Comparison of ENCODE assay signal across 29 cellular contexts in genomic region chr1:218882454-218882853, GRCh38.
DNase-seq lines count a peak whose midpoint lies in the region; ATAC-seq and TF ChIP-seq lines count a peak whose summit lies in the region.
"Had no signal": no experiment of that assay in that cellular context is flagged by ENCODE, and none has a peak within 500 bp of the region (broad histone marks: within the 10 kb centered on the region; RNA-seq: fewer than 3 reads in every experiment).

No MANE protein-coding gene starts in this region.

- peak overlapping the region; percentile 77 for H3K18ac ChIP-seq in neuronal stem cell (ENCODE audit: low read length)

- H3K4ac ChIP-seq in neuronal stem cell (ENCODE audit: low read length): no peak overlapping the region

- H3K14ac ChIP-seq in neuronal stem cell (ENCODE audit: low read length): no peak overlapping the region

- peak overlapping the region; percentile 44 for H2BK5ac ChIP-seq in neuronal stem cell (ENCODE audit: low read length)

- H2AFZ ChIP-seq in neuronal stem cell (ENCODE audit: low read length): no peak overlapping the region

- no peak overlapping the region for H3K9ac ChIP-seq in neuronal stem cell (ENCODE audit: low read depth, low read length, poor library complexity)
- H3K9ac ChIP-seq: BLaER1; BLaER1 treated with 17β-estradiol and CSF1 and Interleukin-3, amounts not matched to agents 10 nM and 100 nM had no signal

- H3K4me1 ChIP-seq in heart left ventricle (peaks cover 0 to 12% (median 0%) of the 10 kb centered on the region in 12 donors), neuronal stem cell (ENCODE audit: control insufficient read depth in 2 of 2, insufficient read depth in 1 of 2, low read depth in 1 of 2, low read length in 2 of 2) (no peaks in the 10 kb centered on the region), tibial nerve (peaks cover 0 to 11% (median 0%) of the 10 kb centered on the region in 4 donors)
- H3K4me1 ChIP-seq: BE2C, BLaER1, Caco-2 had no signal

- no peak overlapping the region for H2BK12ac ChIP-seq in neuronal stem cell (ENCODE audit: low read length)

- H2BK15ac ChIP-seq in neuronal stem cell (ENCODE audit: low read length): no peak overlapping the region

- H3K79me1 ChIP-seq in neuronal stem cell (ENCODE audit: low read depth, low read length): no peaks in the 10 kb centered on the region

- no peak for TF ChIP-seq EP300 in tibial nerve (IDR thresholded peaks at IDR 0.05)

- H3K9me3 ChIP-seq in heart left ventricle: peaks cover 0 to 5% (median 0%) of the 10 kb centered on the region in 12 donors
- no peaks in the 10 kb centered on the region for H3K9me3 ChIP-seq in neuronal stem cell (replicated peaks in 1 of 2; ENCODE audit: control insufficient read depth in 2 of 2, insufficient read depth in 1 of 2, low read depth in 1 of 2, low read length in 2 of 2)
- H3K9me3 ChIP-seq in tibial nerve: no peaks in the 10 kb centered on the region
- H3K9me3 ChIP-seq: A549, BE2C, BLaER1, Caco-2 had no signal

- H3K4me2 ChIP-seq in neuronal stem cell (ENCODE audit: insufficient read depth, low read length, poor library complexity, severe bottlenecking): no peak overlapping the region
- H3K4me2 ChIP-seq: A549; BLaER1; BLaER1 treated with 17β-estradiol and CSF1 and Interleukin-3, amounts not matched to agents 10 nM and 100 nM had no signal

- H3K4me3 ChIP-seq in heart left ventricle (no peak overlapping the region), neuronal stem cell (ENCODE audit: low read length in 2 of 2) (no peak overlapping the region), tibial nerve (no peak overlapping the region)
- H3K4me3 ChIP-seq: A549; BLaER1; BLaER1 treated with 17β-estradiol and CSF1 and Interleukin-3, amounts not matched to agents 10 nM and 100 nM had no signal

- TF ChIP-seq CTCF in heart left ventricle (IDR thresholded peaks at IDR 0.05) (no peak), tibial nerve (IDR thresholded peaks at IDR 0.05) (no peak)

- H2AK5ac ChIP-seq in neuronal stem cell (ENCODE audit: low read depth, low read length): no peak overlapping the region

- H2BK120ac ChIP-seq in neuronal stem cell (ENCODE audit: low read depth, low read length): no peak overlapping the region

- DNase-seq in Right ventricle myocardium inferior (ENCODE audit: missing footprints) (peak; percentile 56), heart left ventricle (no peak), neuronal stem cell (ENCODE audit: low spot score) (no peak), tibial nerve (ENCODE audit: low spot score in 2 of 2) (no peak)
- DNase-seq: 8988T; ACHN; AML-193; BE2C; C1 segment of cervical spinal cord; Caco-2; Calu3; CD4-positive, alpha-beta memory T cell; CD4-positive, alpha-beta T cell; CD4-positive, CD25-positive, alpha-beta regulatory T cell; CD8-positive, alpha-beta memory T cell; CD8-positive, alpha-beta T cell; COR-L47; DMS 273 treated with DMSO at 0.1 percent for 48 hours; DMS153; DMS53; DMS79; DMS79 treated with DMSO at 0.1 percent for 48 hours; DND-41; EL had no signal

- no peak overlapping the region for H4K91ac ChIP-seq in neuronal stem cell (ENCODE audit: low read depth, low read length, poor library complexity)

- H4K8ac ChIP-seq in neuronal stem cell (ENCODE audit: low read depth, low read length): no peak overlapping the region

- H3K27ac ChIP-seq in heart left ventricle (no peak overlapping the region), neuronal stem cell (replicated peaks; ENCODE audit: low read length) (no peak overlapping the region), tibial nerve (no peak overlapping the region)
- H3K27ac ChIP-seq: 22Rv1; A549; BLaER1; BLaER1 treated with 17β-estradiol and CSF1 and Interleukin-3, amounts not matched to agents 10 nM and 100 nM; C4-2B had no signal

- TF ChIP-seq POLR2A in heart left ventricle (IDR thresholded peaks at IDR 0.05) (no peak), tibial nerve (IDR thresholded peaks at IDR 0.05) (no peak)

- ATAC-seq in Right ventricle myocardium inferior (no peak), heart left ventricle (no peak)
- ATAC-seq: A549; CD8-positive, alpha-beta T cell had no signal

- intact Hi-C loops in Right ventricle myocardium inferior (cut with DNase I): no loop called here
- intact Hi-C loops in heart left ventricle (cut with DNase I): no loop called here

- no peaks in the 10 kb centered on the region for H3K36me3 ChIP-seq in heart left ventricle
- no peaks in the 10 kb centered on the region for H3K36me3 ChIP-seq in neuronal stem cell (replicated peaks in 1 of 2; ENCODE audit: control insufficient read depth in 2 of 2, insufficient read depth in 2 of 2, low read length in 2 of 2)
- no peaks in the 10 kb centered on the region for H3K36me3 ChIP-seq in tibial nerve
- H3K36me3 ChIP-seq: BE2C; BLaER1; BLaER1 treated with 17β-estradiol and CSF1 and Interleukin-3, amounts not matched to agents 10 nM and 100 nM had no signal

- WGBS in heart left ventricle, 4 donors: 97 to 98% (median 98%) methylated on average over 6 of the region's 6 CpGs
- no CpG with 5 or more reads among the region's 6 CpGs for WGBS in neuronal stem cell (ENCODE audit: extremely low coverage in 2 of 2, insufficient read length in 2 of 2, insufficient replicate concordance in 1 of 2), 2 donors
- WGBS in tibial nerve, 2 donors: 94% methylated on average over 6 of the region's 6 CpGs

- H3K23ac ChIP-seq in neuronal stem cell (ENCODE audit: low read depth, low read length, poor library complexity): no peak overlapping the region

- H3K27me3 ChIP-seq in heart left ventricle (no peaks in the 10 kb centered on the region), neuronal stem cell (ENCODE audit: control insufficient read depth in 3 of 3, insufficient read depth in 3 of 3, low read depth in 1 of 3, low read length in 3 of 3) (peaks cover 0 to 6% (median 0%) of the 10 kb centered on the region in 3 experiments), tibial nerve (no peaks in the 10 kb centered on the region)
- H3K27me3 ChIP-seq: BE2C; BLaER1; BLaER1 treated with 17β-estradiol and CSF1 and Interleukin-3, amounts not matched to agents 10 nM and 100 nM had no signal
